ENCODE assay signal across 8 cellular contexts in genomic region chr22:21567456-21568206, GRCh38. TPM values are rescaled to one million over a fixed set of nuclear protein-coding genes. Genes with fewer than 3 reads are reported as not detected.
DNase-seq lines count a peak whose midpoint lies in the region; ATAC-seq, FAIRE-seq and TF ChIP-seq lines count a peak whose summit lies in the region.

UBE2L3 (plus strand) TSS chr22:21567714; CDS start chr22:21567745, 31 bp downstream.

- peak; percentile 61 for ATAC-seq in HG02678 (IDR thresholded peaks at IDR 0.05; ENCODE audit: unreplicated experiment)
- ATAC-seq in activated CD4-positive, alpha-beta T cell treated with anti-CD3 and anti-CD28 coated beads for 36 hours: peak; percentile 68
- ATAC-seq in HG03139 (IDR thresholded peaks at IDR 0.05; ENCODE audit: unreplicated experiment): no peak

- H3K9me3 Mint-ChIP-seq in activated CD4-positive, alpha-beta T cell treated with anti-CD3 and anti-CD28 coated beads for 36 hours (ENCODE audit: low read depth): no peaks in the 10 kb centered on the region

- FAIRE-seq in kidney (lab: Jason Lieb, UNC): no peak

- peaks cover 24% of the 10 kb centered on the region for H3K36me3 Mint-ChIP-seq in activated CD4-positive, alpha-beta T cell treated with anti-CD3 and anti-CD28 coated beads for 36 hours (ENCODE audit: low read depth)

- DNase-seq in G401 (ENCODE audit: low spot score) (peak; percentile 83), NCI-H345 (lab: John Stamatoyannopoulos, UW) (peak; percentile 73), cerebellum (ENCODE audit: low spot score) (peak; percentile 90), kidney (peak; percentile 93)
- DNase-seq in activated CD4-positive, alpha-beta T cell treated with anti-CD3 and anti-CD28 coated beads for 36 hours: peak; percentile 93
- peak; percentile 69 to 79 (median 72) for DNase-seq in stimulated activated CD4-positive, alpha-beta T cell treated with anti-CD3 and anti-CD28 coated beads, Interleukin-12 subunit alpha, Interleukin-12 subunit beta, amount 100 ng/mL, for 48 hours (ENCODE audit: low read depth in 2 of 3, low spot score in 1 of 3)

- no peaks in the 10 kb centered on the region for H3K9me3 ChIP-seq in kidney (ENCODE audit: control insufficient read depth in 1 of 2, low read length in 2 of 2)

- peak within 1 kb of the TSS; percentile 96 for H3K27ac Mint-ChIP-seq in activated CD4-positive, alpha-beta T cell treated with anti-CD3 and anti-CD28 coated beads for 36 hours

- peak within 1 kb of the TSS; percentile 2 to 88 for H3K27ac ChIP-seq in kidney (ENCODE audit: low read depth in 2 of 2, low read length in 2 of 2)

- peak within 1 kb of the TSS; percentile 92 for H3K4me3 Mint-ChIP-seq in activated CD4-positive, alpha-beta T cell treated with anti-CD3 and anti-CD28 coated beads for 36 hours

- intact Hi-C loops in activated CD4-positive, alpha-beta T cell treated with anti-CD3 and anti-CD28 coated beads for 36 hours (cut with DNase I, micrococcal nuclease): loop anchor here (1.0 kb wide), 4 partner anchors 62 to 168 kb away; partner anchors contain the start of genes SDF2L1 (in 1 of the 2) and YPEL1 (in 1 of the 2)
- intact Hi-C loops in kidney (cut with DNase I): no loop called here

- H3K27me3 Mint-ChIP-seq in activated CD4-positive, alpha-beta T cell treated with anti-CD3 and anti-CD28 coated beads for 36 hours: no peaks in the 10 kb centered on the region

- no peak for TF ChIP-seq CTCF in kidney (IDR thresholded peaks at IDR 0.05; ENCODE audit: borderline replicate concordance, extremely low read depth, insufficient read depth)

- CTCF ChIA-PET in activated CD4-positive, alpha-beta T cell treated with anti-CD3 and anti-CD28 coated beads for 36 hours (lab: Charles Lee): interaction anchor here (1.2 to 1.3 kb wide), 2 partner anchors 62 to 63 kb away, joined by 6 read pairs; partner anchors contain the start of gene YDJC

- peak within 1 kb of the TSS; percentile 83 to 89 for H3K4me3 ChIP-seq in kidney (ENCODE audit: low read length in 2 of 2)

- POLR2A ChIA-PET in activated CD4-positive, alpha-beta T cell treated with anti-CD3 and anti-CD28 coated beads for 36 hours (lab: Charles Lee): interaction anchor here (1.1 to 1.3 kb wide), 3 partner anchors 20 to 75 kb away, joined by 3 to 4 read pairs (median 3); no protein-coding TSS in a partner anchor

- peaks cover 38% of the 10 kb centered on the region for H3K4me1 Mint-ChIP-seq in activated CD4-positive, alpha-beta T cell treated with anti-CD3 and anti-CD28 coated beads for 36 hours

- H3K36me3 ChIP-seq in kidney (ENCODE audit: control insufficient read depth in 1 of 2, insufficient read depth in 2 of 2, low read length in 2 of 2): no peaks in the 10 kb centered on the region

- H3K4me1 ChIP-seq in kidney (ENCODE audit: control insufficient read depth in 1 of 2, insufficient read depth in 1 of 2, low read depth in 1 of 2, low read length in 2 of 2): peaks cover 14 to 32% of the 10 kb centered on the region in 2 donors

- H3K9ac ChIP-seq in kidney (ENCODE audit: low read length in 2 of 2): peak within 1 kb of the TSS; percentile 64 to 96

- in situ Hi-C loops in G401 (cut with HindIII; ENCODE audit: low sequenced_read_pairs): no loop called here

RNA-seq across cellular contexts. Expression of gene UBE2L3, which starts in this region (rescaled TPM):
- 46.6 and 58.0 TPM in 2 replicates for total RNA-seq in G401 (2014; rRNA removed; shearing (Covaris generic))
- total RNA-seq in activated CD4-positive, alpha-beta T cell treated with anti-CD3 and anti-CD28 coated beads for 36 hours: 10 to 100 TPM; 57.3 to 75.5 TPM
- 29.5 TPM for total RNA-seq in cerebellum
- 45.8 TPM for total RNA-seq in kidney
- 70.0 TPM for polyA plus RNA-seq in kidney (ENCODE audit: insufficient read depth, low read depth, low replicate concordance)
